ENCODE assay signal across 1 cellular context in genomic region chr7:100720645-100721504, GRCh38.
TF ChIP-seq lines count a peak whose summit lies in the region.

No MANE protein-coding gene starts in this region.

TF ChIP-seq in IMR-90, 13 proteins besides CTCF, POLR2A, EP300 and RAD21 (continued from another document):
- TF ChIP-seq ELK1 (IDR thresholded peaks at IDR 0.05; ENCODE audit: borderline replicate concordance, low read depth, low read length) (no peak), MXI1 (IDR thresholded peaks at IDR 0.05; ENCODE audit: borderline replicate concordance, low read depth, low read length) (no peak), USF2 (IDR thresholded peaks at IDR 0.05; ENCODE audit: low read depth, low read length) (no peak), CHD1 (IDR thresholded peaks at IDR 0.05; ENCODE audit: low read depth, low read length) (no peak), NFE2L2 (IDR thresholded peaks at IDR 0.05; ENCODE audit: low read depth, low read length) (no peak), MAZ (IDR thresholded peaks at IDR 0.05; ENCODE audit: borderline replicate concordance, low read depth, low read length) (no peak), BHLHE40 (IDR thresholded peaks at IDR 0.05; ENCODE audit: low read depth, low read length) (no peak), CEBPB (IDR thresholded peaks at IDR 0.05; ENCODE audit: low read depth, low read length) (no peak), MAFK (IDR thresholded peaks at IDR 0.05; ENCODE audit: low read depth, low read length) (no peak), RFX5 (IDR thresholded peaks at IDR 0.05; ENCODE audit: low read depth, low read length) (no peak), FOS (IDR thresholded peaks at IDR 0.05; ENCODE audit: low read depth, low read length) (no peak)
